In the genomic region with DNA sequence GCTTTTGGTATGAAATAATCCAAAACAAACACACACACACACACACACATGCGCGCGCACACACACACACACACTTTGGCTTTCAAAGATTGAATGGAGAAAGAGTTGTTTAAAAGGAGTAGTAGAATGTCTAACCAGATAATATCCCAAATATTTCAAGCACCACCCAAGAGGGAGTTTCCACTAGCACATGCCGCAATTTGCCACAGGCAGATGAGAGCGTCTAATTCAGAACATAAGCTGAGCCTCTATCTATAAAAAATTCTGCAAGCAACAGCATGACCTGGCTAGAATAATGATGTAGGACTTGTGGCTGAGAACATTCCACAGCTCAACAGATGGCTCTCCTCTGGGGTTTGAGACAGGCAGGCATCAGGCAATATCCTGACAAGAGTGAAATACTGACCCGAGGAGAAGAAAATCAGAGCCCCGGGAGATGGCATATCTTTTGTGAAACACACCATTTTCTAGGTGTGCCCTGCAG, we compare ENCODE assay signal across 10 cellular contexts.
A peak's percentile ranks its signal among the peaks of the same experiment; 100 is the strongest.
DNase-seq lines count a peak whose midpoint lies in the region; ATAC-seq and TF ChIP-seq lines count a peak whose summit lies in the region.
"Had no signal": no experiment of that assay in that cellular context is flagged by ENCODE, and none has a peak within 500 bp of the region (broad histone marks: within the 10 kb centered on the region; RNA-seq: fewer than 3 reads in every experiment).

No MANE protein-coding gene starts in this region.

- H3K36me3 ChIP-seq in left lung (no peaks in the 10 kb centered on the region), aorta (ENCODE audit: control insufficient read depth in 1 of 2, insufficient read depth in 2 of 2, low read length in 1 of 2) (no peaks in the 10 kb centered on the region)

- H3K9me3 ChIP-seq in left lung: no peaks in the 10 kb centered on the region
- H3K9me3 ChIP-seq in aorta (ENCODE audit: control insufficient read depth, low read length): no peaks in the 10 kb centered on the region

- no peak overlapping the region for H3K4me3 ChIP-seq in epithelial cell of esophagus (ENCODE audit: low read length)
- no peak overlapping the region for H3K4me3 ChIP-seq in left lung
- H3K4me3 ChIP-seq in aorta (ENCODE audit: low read length in 2 of 2): peak overlapping the region in 1 of 2 donors; percentile 9

- 4 to 11% methylated on average over 7 of the region's 7 CpGs for WGBS in aorta, 2 donors

- H3K4me1 ChIP-seq in left lung (no peaks in the 10 kb centered on the region), aorta (ENCODE audit: control insufficient read depth in 1 of 2, insufficient read depth in 2 of 2, low read length in 2 of 2) (peaks cover 0 to 6% of the 10 kb centered on the region in 2 donors)

- H3K27ac ChIP-seq in left lung (no peak overlapping the region), aorta (ENCODE audit: low read depth in 1 of 2, low read length in 2 of 2) (peak overlapping the region in 1 of 2 donors; percentile 59)

- no peaks in the 10 kb centered on the region for H3K27me3 ChIP-seq in left lung
- no peaks in the 10 kb centered on the region for H3K27me3 ChIP-seq in aorta (ENCODE audit: control insufficient read depth in 1 of 2, insufficient read depth in 2 of 2, low read length in 1 of 2)

- TF ChIP-seq CTCF in epithelial cell of esophagus (IDR thresholded peaks at IDR 0.05; ENCODE audit: insufficient read depth, low read depth, low read length, missing control alignments) (no peak), left lung (IDR thresholded peaks at IDR 0.05) (no peak)

- ATAC-seq in left lung (peak; percentile 67), aorta (ENCODE audit: low FRiP score) (peak; percentile 49)

- intact Hi-C loops in left lung (cut with DNase I) (no loop called here), aorta (cut with DNase I) (loop anchor here in 1 of 2 donors (10.0 kb wide), 1 partner anchor 78 kb away; no protein-coding TSS in a partner anchor)

- DNase-seq in NCI-H82 (lab: John Stamatoyannopoulos, UW): peak; percentile 0
- DNase-seq in NCI-H82 treated with DMSO at 0.1 percent for 48 hours (lab: John Stamatoyannopoulos, UW; ENCODE audit: unreplicated experiment): no peak
- peak; percentile 88 for DNase-seq in epithelial cell of esophagus (ENCODE audit: low read depth)
- DNase-seq in left lung: peak in 1 of 2 donors; percentile 51
- DNase-seq in aorta: peak; percentile 59 to 82
- no peak for DNase-seq in globus pallidus (ENCODE audit: low spot score)
- no peak for DNase-seq in Ammon's horn (ENCODE audit: low spot score)
- DNase-seq in activated CD4-positive, CD25-positive, alpha-beta regulatory T cell (lab: John Stamatoyannopoulos, UW): no peak
- DNase-seq: 8988T; activated effector memory CD4-positive, alpha-beta T cell treated with anti-CD3 and anti-CD28 coated beads, Interleukin-2, amount 50 U/mL, for 16 hours had no signal

Comparison
In these comparisons a context has a peak if more than half of its experiments do, and no peak if none do; other contexts are left out.
1. DNase-seq: peak in NCI-H82 (single experiment), epithelial cell of esophagus (single experiment) and aorta (2 of 2); none in NCI-H82 treated with DMSO at 0.1 percent for 48 hours (single experiment), globus pallidus (single experiment), Ammon's horn (single experiment) and activated CD4-positive, CD25-positive, alpha-beta regulatory T cell (0 of 4).